Comparison of ENCODE assay signal across 12 cellular contexts in the genomic region with DNA sequence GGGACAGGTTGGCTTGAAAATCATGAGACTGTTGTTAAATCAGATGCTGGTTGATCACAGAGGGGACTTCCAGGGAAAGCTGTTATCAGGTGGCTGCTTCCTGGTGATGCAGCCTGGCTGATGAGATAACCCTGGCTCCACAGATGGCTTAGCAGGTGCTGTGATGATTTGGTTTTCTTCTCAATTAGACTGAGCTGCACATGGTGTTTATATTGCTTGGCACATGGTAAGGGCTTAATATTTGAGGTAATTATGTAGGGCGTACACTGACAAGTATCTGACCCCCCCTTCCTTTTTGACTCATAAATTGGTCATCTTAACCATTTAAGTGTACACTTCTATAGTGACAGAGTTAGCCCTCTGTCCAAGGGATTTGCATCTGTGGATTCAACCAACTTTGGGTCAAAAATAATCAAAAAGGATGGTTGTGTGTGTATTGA. TPM values are rescaled to one million over a fixed set of nuclear protein-coding genes. Genes with fewer than 3 reads are reported as not detected.
A peak's percentile ranks its signal among the peaks of the same experiment; 100 is the strongest.
DNase-seq lines count a peak whose midpoint lies in the region; ATAC-seq and TF ChIP-seq lines count a peak whose summit lies in the region.
"Had no signal": no experiment of that assay in that cellular context is flagged by ENCODE, and none has a peak within 500 bp of the region (broad histone marks: within the 10 kb centered on the region; RNA-seq: fewer than 3 reads in every experiment).

No MANE protein-coding gene starts in this region.

- peak overlapping the region; percentile 43 to 64 for H3K27ac Mint-ChIP-seq in natural killer cell
- H3K27ac Mint-ChIP-seq in natural killer cell treated with Interleukin-12 subunit alpha and Interleukin-12 subunit beta and Interleukin-15 and Interleukin-18, amount 100 ng/mL, for 72 hours, result no peak overlapping the region

- no peak overlapping the region for H3K4me3 ChIP-seq in epithelial cell of esophagus (ENCODE audit: low read length)

- no peak overlapping the region for H3K4me3 Mint-ChIP-seq in natural killer cell
- H3K4me3 Mint-ChIP-seq in natural killer cell treated with Interleukin-12 subunit alpha and Interleukin-12 subunit beta and Interleukin-15 and Interleukin-18, amount 100 ng/mL, for 72 hours, result no peak overlapping the region
- H3K4me3 Mint-ChIP-seq: CD14-positive monocyte had no signal

- intact Hi-C loops in natural killer cell (cut with micrococcal nuclease) (no loop called here), Right ventricle myocardium superior (cut with DNase I) (no loop called here)

- H3K27ac ChIP-seq in substantia nigra (ENCODE audit: low read depth, low read length, poor library complexity, severe bottlenecking), result no peak overlapping the region

- H3K36me3 Mint-ChIP-seq in natural killer cell, result peaks cover 12% of the 10 kb centered on the region
- peaks cover 45% of the 10 kb centered on the region for H3K36me3 Mint-ChIP-seq in natural killer cell treated with Interleukin-12 subunit alpha and Interleukin-12 subunit beta and Interleukin-15 and Interleukin-18, amount 100 ng/mL, for 72 hours

- TF ChIP-seq CTCF in natural killer cell (IDR thresholded peaks at IDR 0.05), result no peak
- no peak for TF ChIP-seq CTCF in epithelial cell of esophagus (IDR thresholded peaks at IDR 0.05; ENCODE audit: insufficient read depth, low read depth, low read length, missing control alignments)

- DNase-seq in natural killer cell (no peak), epithelial cell of esophagus (ENCODE audit: low read depth) (peak; percentile 44), substantia nigra (lab: John Stamatoyannopoulos, UW) (no peak), SIG-M5 treated with dmso at 0.1 percent for 504 hours (lab: John Stamatoyannopoulos, UW; ENCODE audit: unreplicated experiment) (no peak), Right ventricle myocardium superior (no peak)
- DNase-seq in natural killer cell treated with Interleukin-12 subunit alpha and Interleukin-12 subunit beta and Interleukin-15 and Interleukin-18, amount 100 ng/mL, for 72 hours (ENCODE audit: low spot score), result no peak
- DNase-seq: amygdala, H7, NCI-H345 had no signal

- no peaks in the 10 kb centered on the region for H3K9me3 Mint-ChIP-seq in natural killer cell
- H3K9me3 Mint-ChIP-seq in natural killer cell treated with Interleukin-12 subunit alpha and Interleukin-12 subunit beta and Interleukin-15 and Interleukin-18, amount 100 ng/mL, for 72 hours, result no peaks in the 10 kb centered on the region

- H3K4me1 Mint-ChIP-seq in natural killer cell, result peaks cover 38 to 44% of the 10 kb centered on the region in 2 donors
- H3K4me1 Mint-ChIP-seq in natural killer cell treated with Interleukin-12 subunit alpha and Interleukin-12 subunit beta and Interleukin-15 and Interleukin-18, amount 100 ng/mL, for 72 hours (ENCODE audit: low read depth in 2 of 2), result peaks cover 38 to 51% of the 10 kb centered on the region in 2 donors

- peak in 1 of 3 donors; percentile 27 for ATAC-seq in natural killer cell
- no peak for ATAC-seq in natural killer cell treated with Interleukin-12 subunit alpha and Interleukin-12 subunit beta and Interleukin-15 and Interleukin-18, amount 100 ng/mL, for 72 hours
- ATAC-seq in GM21528 (IDR thresholded peaks at IDR 0.05; ENCODE audit: low FRiP score, unreplicated experiment), result no peak
- no peak for ATAC-seq in Right ventricle myocardium superior (ENCODE audit: poor library complexity)

- H3K27me3 Mint-ChIP-seq in natural killer cell (ENCODE audit: low read depth in 2 of 2), result no peaks in the 10 kb centered on the region
- no peaks in the 10 kb centered on the region for H3K27me3 Mint-ChIP-seq in natural killer cell treated with Interleukin-12 subunit alpha and Interleukin-12 subunit beta and Interleukin-15 and Interleukin-18, amount 100 ng/mL, for 72 hours

TF ChIP-seq in PFSK-1, 5 proteins besides CTCF, POLR2A, EP300 and RAD21:
- TF ChIP-seq, protein P1, sequence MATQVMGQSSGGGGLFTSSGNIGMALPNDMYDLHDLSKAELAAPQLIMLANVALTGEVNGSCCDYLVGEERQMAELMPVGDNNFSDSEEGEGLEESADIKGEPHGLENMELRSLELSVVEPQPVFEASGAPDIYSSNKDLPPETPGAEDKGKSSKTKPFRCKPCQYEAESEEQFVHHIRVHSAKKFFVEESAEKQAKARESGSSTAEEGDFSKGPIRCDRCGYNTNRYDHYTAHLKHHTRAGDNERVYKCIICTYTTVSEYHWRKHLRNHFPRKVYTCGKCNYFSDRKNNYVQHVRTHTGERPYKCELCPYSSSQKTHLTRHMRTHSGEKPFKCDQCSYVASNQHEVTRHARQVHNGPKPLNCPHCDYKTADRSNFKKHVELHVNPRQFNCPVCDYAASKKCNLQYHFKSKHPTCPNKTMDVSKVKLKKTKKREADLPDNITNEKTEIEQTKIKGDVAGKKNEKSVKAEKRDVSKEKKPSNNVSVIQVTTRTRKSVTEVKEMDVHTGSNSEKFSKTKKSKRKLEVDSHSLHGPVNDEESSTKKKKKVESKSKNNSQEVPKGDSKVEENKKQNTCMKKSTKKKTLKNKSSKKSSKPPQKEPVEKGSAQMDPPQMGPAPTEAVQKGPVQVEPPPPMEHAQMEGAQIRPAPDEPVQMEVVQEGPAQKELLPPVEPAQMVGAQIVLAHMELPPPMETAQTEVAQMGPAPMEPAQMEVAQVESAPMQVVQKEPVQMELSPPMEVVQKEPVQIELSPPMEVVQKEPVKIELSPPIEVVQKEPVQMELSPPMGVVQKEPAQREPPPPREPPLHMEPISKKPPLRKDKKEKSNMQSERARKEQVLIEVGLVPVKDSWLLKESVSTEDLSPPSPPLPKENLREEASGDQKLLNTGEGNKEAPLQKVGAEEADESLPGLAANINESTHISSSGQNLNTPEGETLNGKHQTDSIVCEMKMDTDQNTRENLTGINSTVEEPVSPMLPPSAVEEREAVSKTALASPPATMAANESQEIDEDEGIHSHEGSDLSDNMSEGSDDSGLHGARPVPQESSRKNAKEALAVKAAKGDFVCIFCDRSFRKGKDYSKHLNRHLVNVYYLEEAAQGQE (IDR thresholded peaks at IDR 0.05; ENCODE audit: insufficient read depth in 1 of 2, low read depth in 2 of 2, low read length in 2 of 2), result no peak
- TF ChIP-seq POLR2AphosphoS5 (IDR thresholded peaks at IDR 0.05; ENCODE audit: low read depth, low read length), result peak; percentile 3; the same call in 1 of the 2 replicates

RNA-seq across cellular contexts. Expression of a gene that starts 7.0 kb away (rescaled TPM):
- total RNA-seq in natural killer cell (1,000 to 10,000 TPM; 2,027 to 2,376 (median 2,290) TPM), Right ventricle myocardium superior (827 TPM)
- total RNA-seq in natural killer cell treated with Interleukin-12 subunit alpha and Interleukin-12 subunit beta and Interleukin-15 and Interleukin-18, amount 100 ng/mL, for 72 hours, result 1,000 to 10,000 TPM; 2,083 to 2,343 TPM
- 3,306 TPM for polyA plus RNA-seq in PFSK-1 (2012; ENCODE audit: insufficient read length, low read depth)

RNA-seq across cellular contexts. Expression of a gene that starts 26.6 kb away (rescaled TPM):
- total RNA-seq in natural killer cell (under 1 TPM; 0.40 to 0.93 (median 0.54) TPM), Right ventricle myocardium superior (0.48 TPM)
- total RNA-seq in natural killer cell treated with Interleukin-12 subunit alpha and Interleukin-12 subunit beta and Interleukin-15 and Interleukin-18, amount 100 ng/mL, for 72 hours, result 1 to 10 TPM in 1 of 2 donors, under 1 TPM in 1; 0.62 to 1.5 TPM
- 0.77 TPM for polyA plus RNA-seq in PFSK-1 (2012; ENCODE audit: insufficient read length, low read depth)

RNA-seq across cellular contexts. Expression of a gene that starts 54.9 kb away (rescaled TPM):
- 100 to 1,000 TPM; 128 to 200 (median 174) TPM for total RNA-seq in natural killer cell
- 10 to 100 TPM; 47.8 to 54.5 TPM for total RNA-seq in natural killer cell treated with Interleukin-12 subunit alpha and Interleukin-12 subunit beta and Interleukin-15 and Interleukin-18, amount 100 ng/mL, for 72 hours
- 34.0 TPM for polyA plus RNA-seq in PFSK-1 (2012; ENCODE audit: insufficient read length, low read depth)
- 24.6 TPM for total RNA-seq in Right ventricle myocardium superior

Comparison
In these comparisons a context has a peak if more than half of its experiments do, and no peak if none do; other contexts are left out.
1. H3K27ac Mint-ChIP-seq: peak in natural killer cell (2 of 2); none in natural killer cell treated with Interleukin-12 subunit alpha and Interleukin-12 subunit beta and Interleukin-15 and Interleukin-18, amount 100 ng/mL, for 72 hours (0 of 2).